Comparison of ENCODE assay signal across 8 cellular contexts in the genomic region with DNA sequence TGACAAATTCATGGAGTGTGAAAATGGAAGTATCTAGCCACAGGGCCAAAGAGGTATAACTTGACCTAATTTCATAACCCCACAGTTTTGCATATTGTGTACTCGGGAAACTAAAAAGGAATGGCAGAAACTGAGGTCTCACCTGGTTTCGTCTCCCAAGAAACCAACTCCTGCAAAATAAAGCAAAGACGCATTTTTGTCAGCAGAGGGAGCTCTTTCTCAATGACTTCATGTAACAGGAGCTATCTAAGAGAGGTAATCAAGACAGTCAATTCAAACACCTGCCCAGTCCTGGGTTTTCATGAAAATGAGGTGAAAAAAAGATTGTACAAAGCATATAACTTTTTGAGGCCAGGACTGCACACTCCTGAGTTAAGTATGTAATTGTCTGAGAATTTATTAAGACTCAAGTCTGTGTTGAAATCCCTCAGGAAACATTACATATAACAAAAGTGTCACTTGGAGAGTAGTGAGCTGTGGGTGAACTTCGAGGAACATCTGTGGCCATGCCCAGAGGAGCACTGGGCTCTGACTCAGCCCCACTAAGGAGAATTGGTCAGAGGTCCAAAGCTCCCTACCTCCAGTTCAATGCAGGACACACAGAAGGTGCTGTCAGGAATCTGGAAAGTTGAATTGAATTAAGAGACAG. TPM values are rescaled to one million over a fixed set of nuclear protein-coding genes. Genes with fewer than 3 reads are reported as not detected.
DNase-seq lines count a peak whose midpoint lies in the region; ATAC-seq, FAIRE-seq and TF ChIP-seq lines count a peak whose summit lies in the region.

No MANE protein-coding gene starts in this region.

- H3K27me3 ChIP-seq in adipocyte (replicated peaks; ENCODE audit: control insufficient read depth, insufficient read depth, low read length) = peaks cover 35% of the 10 kb centered on the region
- no peaks in the 10 kb centered on the region for H3K27me3 ChIP-seq in hepatocyte
- H3K27me3 ChIP-seq in small intestine (ENCODE audit: control insufficient read depth in 2 of 2, insufficient read depth in 2 of 2, low read length in 2 of 2) = no peaks in the 10 kb centered on the region

- no peak overlapping the region for H3K27ac ChIP-seq in hepatocyte
- H3K27ac ChIP-seq in small intestine (ENCODE audit: low read depth in 1 of 2, low read length in 1 of 2) = no peak overlapping the region

- no peaks in the 10 kb centered on the region for H3K9me2 ChIP-seq in hepatocyte (replicated peaks; ENCODE audit: insufficient read depth)

- no peak overlapping the region for H3K9ac ChIP-seq in adipocyte (ENCODE audit: low read length)

- H3K4me2 ChIP-seq in hepatocyte = no peak overlapping the region

- H4K20me1 ChIP-seq in hepatocyte (ENCODE audit: insufficient read depth, poor library complexity, severe bottlenecking) = no peaks in the 10 kb centered on the region

- H3K9me3 ChIP-seq in adipocyte (ENCODE audit: control insufficient read depth, low read length) (peaks cover 12% of the 10 kb centered on the region), hepatocyte (ENCODE audit: low read depth) (no peaks in the 10 kb centered on the region), small intestine (ENCODE audit: control insufficient read depth, low read depth) (no peaks in the 10 kb centered on the region)

- TF ChIP-seq CTCF in hepatocyte (IDR thresholded peaks at IDR 0.05; ENCODE audit: poor library complexity) = peak; percentile 84

- H3K4me3 ChIP-seq in adipocyte (ENCODE audit: low read length) = no peak overlapping the region
- H3K4me3 ChIP-seq in hepatocyte = no peak overlapping the region
- H3K4me3 ChIP-seq in small intestine (ENCODE audit: low read depth in 1 of 2, low read length in 2 of 2) = no peak overlapping the region

- no peaks in the 10 kb centered on the region for H3K79me2 ChIP-seq in hepatocyte

- 24% methylated on average over 4 of the region's 4 CpGs for WGBS in hepatocyte (ENCODE audit: low lambda C conversion rate, missing lambda C conversion rate)
- WGBS in small intestine, 3 donors = 10 to 13% (median 11%) methylated on average over 4 of the region's 4 CpGs

- no peak for FAIRE-seq in small intestine (lab: Jason Lieb, UNC)

- no peaks in the 10 kb centered on the region for H3K4me1 ChIP-seq in adipocyte (ENCODE audit: control insufficient read depth, insufficient read depth, low read length)
- H3K4me1 ChIP-seq in hepatocyte (ENCODE audit: insufficient read depth) = no peaks in the 10 kb centered on the region
- H3K4me1 ChIP-seq in small intestine (ENCODE audit: control insufficient read depth in 2 of 2, insufficient read depth in 1 of 2, low read depth in 1 of 2, low read length in 1 of 2) = no peaks in the 10 kb centered on the region

- DNase-seq in COR-L47 (lab: John Stamatoyannopoulos, UW) = peak; percentile 26
- DNase-seq in NCI-H2171 treated with DMSO at 0.1 percent for 48 hours (lab: John Stamatoyannopoulos, UW) = peak; percentile 57
- peak; percentile 73 for DNase-seq in adipocyte (ENCODE audit: low read depth)
- peak; percentile 68 for DNase-seq in hepatocyte (ENCODE audit: low spot score)
- peak; percentile 81 for DNase-seq in small intestine

- ATAC-seq in GM21529 (IDR thresholded peaks at IDR 0.05; ENCODE audit: unreplicated experiment) = peak; percentile 46
- no peak for ATAC-seq in HG03442 (IDR thresholded peaks at IDR 0.05; ENCODE audit: unreplicated experiment)
- no peak for ATAC-seq in HG02981 (IDR thresholded peaks at IDR 0.05; ENCODE audit: unreplicated experiment)

- H3K36me3 ChIP-seq in adipocyte (ENCODE audit: control insufficient read depth, insufficient read depth, low read length, severe bottlenecking) = no peaks in the 10 kb centered on the region
- no peaks in the 10 kb centered on the region for H3K36me3 ChIP-seq in hepatocyte (replicated peaks; ENCODE audit: insufficient read depth, low read depth)
- no peaks in the 10 kb centered on the region for H3K36me3 ChIP-seq in small intestine (ENCODE audit: control insufficient read depth in 2 of 2, insufficient read depth in 2 of 2, low read length in 2 of 2)

- H2AFZ ChIP-seq in hepatocyte = no peak overlapping the region

RNA-seq across cellular contexts. Expression of a gene that starts 17.6 kb away (rescaled TPM):
- not detected in 2 replicates for total RNA-seq in hepatocyte
- not detected in 2 replicates for polyA plus RNA-seq in hepatocyte
- under 1 TPM in 1 of 3 donors, not detected in 2; 0.21 TPM for polyA plus RNA-seq in small intestine

RNA-seq across cellular contexts. Expression of a gene that starts 28.0 kb away (rescaled TPM):
- total RNA-seq in hepatocyte = not detected in 2 replicates
- polyA plus RNA-seq in hepatocyte = not detected in 2 replicates
- 1 to 10 TPM in 2 of 3 donors, under 1 TPM in 1; 0.45 to 2.7 (median 1.7) TPM for polyA plus RNA-seq in small intestine

Comparison
In these comparisons a context has a peak if more than half of its experiments do, and no peak if none do; other contexts are left out.
1. DNase-seq: peak in every context shown above with its lines; median percentile 81 in small intestine; 73 in adipocyte; 68 in hepatocyte; 57 in NCI-H2171 treated with DMSO at 0.1 percent for 48 hours; 26 in COR-L47.